ENCODE assay signal across 1 cellular context in the genomic region with DNA sequence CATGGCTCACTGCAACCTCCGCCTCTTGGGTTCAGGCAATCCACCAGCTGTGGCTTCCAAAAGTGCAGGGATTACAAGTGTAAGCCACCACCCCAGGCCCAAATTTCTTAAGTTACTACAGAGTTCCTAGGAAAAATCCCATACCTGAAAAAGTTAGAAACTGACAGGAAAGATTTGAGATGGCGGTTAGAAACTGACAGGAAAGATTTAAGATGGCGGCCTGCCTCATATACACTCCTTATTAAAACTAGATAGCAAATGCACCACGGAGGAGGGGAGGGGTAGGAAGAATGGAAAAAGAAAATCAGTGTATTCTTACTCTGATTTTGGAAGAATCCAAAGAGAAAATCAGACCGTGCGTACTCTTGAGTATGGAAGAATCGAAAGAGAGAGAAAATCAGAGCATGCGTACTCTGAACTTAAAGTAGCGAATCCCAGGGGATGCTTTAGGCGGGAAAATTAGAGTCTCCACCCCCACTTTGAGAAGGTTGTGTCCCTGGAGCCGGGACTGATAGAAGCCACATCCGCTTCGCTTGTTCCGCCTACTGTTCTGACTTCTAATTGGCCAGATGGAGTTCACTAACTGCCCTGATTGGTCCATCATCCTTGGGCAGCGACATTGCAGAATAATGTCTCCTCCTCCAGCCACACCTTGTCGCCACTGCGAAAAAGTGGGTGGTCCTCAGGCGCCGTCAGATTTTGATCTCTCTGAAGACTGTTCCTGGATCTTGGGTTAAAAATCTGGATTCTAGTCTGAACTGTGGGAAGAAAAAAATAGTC.
TF ChIP-seq lines count a peak whose summit lies in the region.
"Not testable (repeated sequence)": the region's sequence is repeated elsewhere in the genome, so short reads cannot be mapped to it uniquely, and the experiment has no call there.

A gene with protein sequence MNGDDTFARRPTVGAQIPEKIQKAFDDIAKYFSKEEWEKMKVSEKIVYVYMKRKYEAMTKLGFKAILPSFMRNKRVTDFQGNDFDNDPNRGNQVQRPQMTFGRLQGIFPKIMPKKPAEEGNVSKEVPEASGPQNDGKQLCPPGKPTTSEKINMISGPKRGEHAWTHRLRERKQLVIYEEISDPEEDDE (minus strand): TSS at position 389 of the 780 bp plus-strand sequence. CDS start 1,454 bp downstream, outside the sequence.

TF ChIP-seq in K562, 482 proteins besides CTCF, POLR2A, EP300 and RAD21 (continued from another document):
- TF ChIP-seq RBM25 (IDR thresholded peaks at IDR 0.05; ENCODE audit: low read depth, low read length, severe bottlenecking), result peak; percentile 54
- peak; percentile 59; the same call in 1 of the 2 replicates for TF ChIP-seq MYBL2 (IDR thresholded peaks at IDR 0.05; ENCODE audit: low read depth)
- not testable (repeated sequence) for TF ChIP-seq MYBL2 (CRISPR knock-in tag; IDR thresholded peaks at IDR 0.05; ENCODE audit: borderline replicate concordance)
- TF ChIP-seq GABPA (tag; conservative IDR thresholded peaks at IDR 0.05; ENCODE audit: low read depth), result peak; percentile 47
- TF ChIP-seq POLR2H (tag; IDR thresholded peaks at IDR 0.05; ENCODE audit: low read depth), result peak; percentile 58
- 0 out of 2 replicates have a peak, but pooled peaks have one; percentile 45 for TF ChIP-seq KAT8 (IDR thresholded peaks at IDR 0.05; ENCODE audit: low read depth)
- TF ChIP-seq, protein P1, sequence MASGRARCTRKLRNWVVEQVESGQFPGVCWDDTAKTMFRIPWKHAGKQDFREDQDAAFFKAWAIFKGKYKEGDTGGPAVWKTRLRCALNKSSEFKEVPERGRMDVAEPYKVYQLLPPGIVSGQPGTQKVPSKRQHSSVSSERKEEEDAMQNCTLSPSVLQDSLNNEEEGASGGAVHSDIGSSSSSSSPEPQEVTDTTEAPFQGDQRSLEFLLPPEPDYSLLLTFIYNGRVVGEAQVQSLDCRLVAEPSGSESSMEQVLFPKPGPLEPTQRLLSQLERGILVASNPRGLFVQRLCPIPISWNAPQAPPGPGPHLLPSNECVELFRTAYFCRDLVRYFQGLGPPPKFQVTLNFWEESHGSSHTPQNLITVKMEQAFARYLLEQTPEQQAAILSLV (tag; IDR thresholded peaks at IDR 0.05), result 0 out of 2 replicates have a peak, but pooled peaks have one; percentile 24
- TF ChIP-seq YY1 (IDR thresholded peaks at IDR 0.05; ENCODE audit: borderline replicate concordance in 1 of 3, control insufficient read depth in 1 of 3, extremely low read depth in 1 of 3, insufficient read depth in 3 of 3, insufficient read length in 1 of 3, insufficient replicate concordance in 2 of 3, low read depth in 1 of 3, low read length in 2 of 3), result peak in 1 of 3 experiments; percentile 38
- TF ChIP-seq FOS (IDR thresholded peaks at IDR 0.05; ENCODE audit: extremely low read depth, insufficient read length), result peak; percentile 64
- TF ChIP-seq, protein P2, sequence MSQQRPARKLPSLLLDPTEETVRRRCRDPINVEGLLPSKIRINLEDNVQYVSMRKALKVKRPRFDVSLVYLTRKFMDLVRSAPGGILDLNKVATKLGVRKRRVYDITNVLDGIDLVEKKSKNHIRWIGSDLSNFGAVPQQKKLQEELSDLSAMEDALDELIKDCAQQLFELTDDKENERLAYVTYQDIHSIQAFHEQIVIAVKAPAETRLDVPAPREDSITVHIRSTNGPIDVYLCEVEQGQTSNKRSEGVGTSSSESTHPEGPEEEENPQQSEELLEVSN (IDR thresholded peaks at IDR 0.05; ENCODE audit: borderline replicate concordance in 1 of 2, extremely low read depth in 1 of 2, insufficient read depth in 1 of 2, insufficient read length in 1 of 2, low read depth in 1 of 2, low read length in 1 of 2, poor library complexity in 1 of 2, severe bottlenecking in 1 of 2), result peak in 1 of 2 experiments; percentile 41
- peak; percentile 62 for TF ChIP-seq ZNF121 (CRISPR knock-in tag; conservative IDR thresholded peaks at IDR 0.05)
- TF ChIP-seq EP400 (IDR thresholded peaks at IDR 0.05), result 0 out of 2 replicates have a peak, but pooled peaks have one; percentile 28
